Comparison of ENCODE assay signal across 8 cellular contexts in genomic region chr17:35046740-35047283, GRCh38. TPM values are rescaled to one million over a fixed set of nuclear protein-coding genes. Genes with fewer than 3 reads are reported as not detected.
DNase-seq lines count a peak whose midpoint lies in the region; ATAC-seq and TF ChIP-seq lines count a peak whose summit lies in the region.

No MANE protein-coding gene starts in this region.

- peak; percentile 61 for ATAC-seq in GM19035 (IDR thresholded peaks at IDR 0.05; ENCODE audit: unreplicated experiment)

- no peak overlapping the region for H3K4me3 Mint-ChIP-seq in glutamatergic neuron (ENCODE audit: unreplicated experiment)

- H3K36me3 ChIP-seq in Karpas-422 (ENCODE audit: insufficient read depth, low read length) = no peaks in the 10 kb centered on the region
- no peaks in the 10 kb centered on the region for H3K36me3 ChIP-seq in prostate gland

- no peaks in the 10 kb centered on the region for H3K9me2 ChIP-seq in Karpas-422 (replicated peaks; ENCODE audit: insufficient read depth, low read length)

- TF ChIP-seq CTCF in glutamatergic neuron (IDR thresholded peaks at IDR 0.05; ENCODE audit: partially characterized antibody, unreplicated experiment) = no peak
- no peak for TF ChIP-seq CTCF in prostate gland (IDR thresholded peaks at IDR 0.05)

- no peak overlapping the region for H3K9ac ChIP-seq in Karpas-422 (ENCODE audit: low read length)

- H3K4me1 ChIP-seq in Karpas-422 (ENCODE audit: low read length) = peaks cover 46% of the 10 kb centered on the region
- no peaks in the 10 kb centered on the region for H3K4me1 ChIP-seq in prostate gland (replicated peaks)

- no peak overlapping the region for H3K4me3 ChIP-seq in Karpas-422 (ENCODE audit: low read length)
- no peak overlapping the region for H3K4me3 ChIP-seq in prostate gland

- peaks cover 15% of the 10 kb centered on the region for H3K79me2 ChIP-seq in Karpas-422 (ENCODE audit: low read length)

- no peak for DNase-seq in Karpas-422
- DNase-seq in activated CD8-positive, alpha-beta memory T cell treated with anti-CD3 and anti-CD28 coated beads, Interleukin-2, amount 50 U/mL, for 24 hours (ENCODE audit: extremely low read depth) = peak; percentile 23
- DNase-seq in glomerular visceral epithelial cell (ENCODE audit: extremely low spot score) = peak; percentile 62
- peak; percentile 62 for DNase-seq in stimulated activated CD8-positive, alpha-beta memory T cell treated with anti-CD3 and anti-CD28 coated beads, Interleukin-4, amount 100 ng/mL, for 48 hours
- no peak for DNase-seq in glutamatergic neuron
- no peak for DNase-seq in prostate gland (ENCODE audit: low spot score)
- no peak for DNase-seq in NCI-H226

- TF ChIP-seq POLR2A in prostate gland (IDR thresholded peaks at IDR 0.05) = no peak

- peaks cover 2% of the 10 kb centered on the region for H3K9me3 Mint-ChIP-seq in glutamatergic neuron (ENCODE audit: unreplicated experiment)

- no peak overlapping the region for H2AFZ ChIP-seq in Karpas-422 (ENCODE audit: low read length)

- peak overlapping the region; percentile 35; the same call in 1 of the 2 replicates for H3K27ac ChIP-seq in Karpas-422 (ENCODE audit: low read length)
- no peak overlapping the region for H3K27ac ChIP-seq in prostate gland

- no peak overlapping the region for H3K27ac Mint-ChIP-seq in glutamatergic neuron (ENCODE audit: unreplicated experiment)

- peak overlapping the region; percentile 24 for H3K4me2 ChIP-seq in Karpas-422 (ENCODE audit: low read depth, low read length, poor library complexity, severe bottlenecking)

- H3K9me3 ChIP-seq in Karpas-422 (ENCODE audit: low read length) = no peaks in the 10 kb centered on the region
- H3K9me3 ChIP-seq in prostate gland = no peaks in the 10 kb centered on the region

- H3K27me3 ChIP-seq in Karpas-422 (ENCODE audit: low read length) (no peaks in the 10 kb centered on the region), prostate gland (replicated peaks; ENCODE audit: insufficient read depth) (no peaks in the 10 kb centered on the region)

- no peaks in the 10 kb centered on the region for H3K36me3 Mint-ChIP-seq in glutamatergic neuron (ENCODE audit: unreplicated experiment)

- H3K4me1 Mint-ChIP-seq in glutamatergic neuron (ENCODE audit: low read depth, unreplicated experiment) = no peaks in the 10 kb centered on the region

- H3K27me3 Mint-ChIP-seq in glutamatergic neuron (ENCODE audit: unreplicated experiment) = no peaks in the 10 kb centered on the region

- 60% methylated on average over 5 of the region's 5 CpGs for WGBS in prostate gland

- intact Hi-C loops in prostate gland (cut with DNase I) = no loop called here

- H4K20me1 ChIP-seq in Karpas-422 (ENCODE audit: insufficient read depth, low read depth, low read length) = 0 out of 2 replicates have a peak, but pooled peaks cover 5% of the 10 kb centered on the region

RNA-seq across cellular contexts. Expression of gene RFFL, which starts 16.7 kb away (rescaled TPM):
- 14.6 and 16.3 TPM in 2 replicates for total RNA-seq in Karpas-422 (2014; rRNA removed; shearing (Covaris generic); ENCODE audit: low replicate concordance)
- total RNA-seq in glutamatergic neuron (ENCODE audit: unreplicated experiment) (16.5 TPM), prostate gland (10 to 100 TPM; 46.6 to 51.3 TPM)

Comparison
In these comparisons a context has a peak if more than half of its experiments do, and no peak if none do; other contexts are left out.
1. DNase-seq: peak in activated CD8-positive, alpha-beta memory T cell treated with anti-CD3 and anti-CD28 coated beads, Interleukin-2, amount 50 U/mL, for 24 hours (single experiment), glomerular visceral epithelial cell (single experiment) and stimulated activated CD8-positive, alpha-beta memory T cell treated with anti-CD3 and anti-CD28 coated beads, Interleukin-4, amount 100 ng/mL, for 48 hours (single experiment); none in Karpas-422 (single experiment), glutamatergic neuron (single experiment), prostate gland (single experiment) and NCI-H226 (single experiment).